8 cellular contexts compared by ENCODE assay signal in genomic region chr17:16653367-16654041, GRCh38. TPM values are rescaled to one million over a fixed set of nuclear protein-coding genes. Genes with fewer than 3 reads are reported as not detected.
DNase-seq lines count a peak whose midpoint lies in the region; ATAC-seq and TF ChIP-seq lines count a peak whose summit lies in the region.

TSS of gene ZNF624 (minus strand) at chr17:16653850.

- H2AFZ ChIP-seq in GM23338, result peak within 1 kb of the TSS; percentile 86

- peak; percentile 95 for ATAC-seq in GM23338
- peak; percentile 97 to 98 for ATAC-seq in natural killer cell treated with Interleukin-12 subunit alpha and Interleukin-12 subunit beta and Interleukin-15 and Interleukin-18, amount 100 ng/mL, for 72 hours

- peaks cover 16% of the 10 kb centered on the region; the same call in 2 of the 3 replicates for H3K4me1 Mint-ChIP-seq in GM23338
- peaks cover 11 to 12% of the 10 kb centered on the region in 2 donors for H3K4me1 Mint-ChIP-seq in natural killer cell treated with Interleukin-12 subunit alpha and Interleukin-12 subunit beta and Interleukin-15 and Interleukin-18, amount 100 ng/mL, for 72 hours (ENCODE audit: low read depth in 2 of 2)

- TF ChIP-seq CTCF in GM23338 (conservative IDR thresholded peaks at IDR 0.05; ENCODE audit: low read depth in 2 of 2) (no peak), RWPE1 (conservative IDR thresholded peaks at IDR 0.05; ENCODE audit: low read depth) (no peak), fibroblast of the aortic adventitia (IDR thresholded peaks at IDR 0.05; ENCODE audit: insufficient read depth, low read length) (no peak)

- no peaks in the 10 kb centered on the region for H3K36me3 ChIP-seq in GM23338 (ENCODE audit: insufficient read depth)

- H3K36me3 Mint-ChIP-seq in GM23338 (ENCODE audit: low read depth), result peaks cover 4% of the 10 kb centered on the region; the same call in 2 of the 3 replicates
- H3K36me3 Mint-ChIP-seq in natural killer cell treated with Interleukin-12 subunit alpha and Interleukin-12 subunit beta and Interleukin-15 and Interleukin-18, amount 100 ng/mL, for 72 hours, result peaks cover 6% of the 10 kb centered on the region

- peak within 1 kb of the TSS; percentile 80 for H3K4me3 Mint-ChIP-seq in GM23338
- H3K4me3 Mint-ChIP-seq in natural killer cell treated with Interleukin-12 subunit alpha and Interleukin-12 subunit beta and Interleukin-15 and Interleukin-18, amount 100 ng/mL, for 72 hours, result peak within 1 kb of the TSS; percentile 86

- POLR2A ChIA-PET in RWPE1 (lab: Yijun Ruan, JAX; ENCODE audit: low non-redundant PET), result no interaction called here

- peaks cover 3% of the 10 kb centered on the region; the same call in 2 of the 3 replicates for H3K9me3 Mint-ChIP-seq in GM23338
- H3K9me3 Mint-ChIP-seq in natural killer cell treated with Interleukin-12 subunit alpha and Interleukin-12 subunit beta and Interleukin-15 and Interleukin-18, amount 100 ng/mL, for 72 hours, result no peaks in the 10 kb centered on the region

- H3F3A ChIP-seq in GM23338 (replicated peaks; ENCODE audit: low read depth), result peaks cover 3% of the 10 kb centered on the region; the same call in 1 of the 2 replicates

- no peaks in the 10 kb centered on the region for H4K20me1 ChIP-seq in GM23338 (replicated peaks; ENCODE audit: insufficient read depth)

- H3K27me3 ChIP-seq in GM23338 (ENCODE audit: insufficient read depth), result no peaks in the 10 kb centered on the region

- CTCF ChIA-PET in RWPE1 (lab: Yijun Ruan, JAX), result interaction anchor here (0.6 to 1.2 kb wide), 2 partner anchors 64 to 433 kb away, joined by 3 to 5 read pairs; no protein-coding TSS in a partner anchor

- peak within 1 kb of the TSS; percentile 84 for H3K27ac ChIP-seq in GM23338 (ENCODE audit: low read depth)
- H3K27ac ChIP-seq in RWPE1, result peak within 1 kb of the TSS; percentile 92

- H3K4me2 ChIP-seq in GM23338, result peak within 1 kb of the TSS; percentile 92

- H3K4me1 ChIP-seq in GM23338 (ENCODE audit: insufficient read depth), result peaks cover 15% of the 10 kb centered on the region

- H3K27ac Mint-ChIP-seq in GM23338, result peak within 1 kb of the TSS; percentile 86; the same call in 1 of the 2 replicates
- peak within 1 kb of the TSS; percentile 39 to 57 for H3K27ac Mint-ChIP-seq in natural killer cell treated with Interleukin-12 subunit alpha and Interleukin-12 subunit beta and Interleukin-15 and Interleukin-18, amount 100 ng/mL, for 72 hours

- peaks cover 7% of the 10 kb centered on the region for H3K27me3 Mint-ChIP-seq in GM23338 (ENCODE audit: insufficient read depth, low read depth, poor library complexity)
- peaks cover 9 to 11% of the 10 kb centered on the region in 2 donors for H3K27me3 Mint-ChIP-seq in natural killer cell treated with Interleukin-12 subunit alpha and Interleukin-12 subunit beta and Interleukin-15 and Interleukin-18, amount 100 ng/mL, for 72 hours

- no peaks in the 10 kb centered on the region for H3K9me2 ChIP-seq in GM23338 (ENCODE audit: insufficient read depth)

- H3K4me3 ChIP-seq in GM23338 (peak within 1 kb of the TSS; percentile 74), fibroblast of the aortic adventitia (ENCODE audit: low read depth, low read length) (peak within 1 kb of the TSS; percentile 78)

- DNase-seq in EH (ENCODE audit: low read depth) (peak; percentile 91), GM23338 (ENCODE audit: low spot score) (peak; percentile 97), LHCN-M2 (ENCODE audit: low read depth) (peak; percentile 89), RWPE1 (ENCODE audit: low spot score) (peak; percentile 94), fibroblast of the aortic adventitia (ENCODE audit: low read depth) (peak; percentile 90)
- DNase-seq in activated effector memory CD4-positive, alpha-beta T cell treated with anti-CD3 and anti-CD28 coated beads, Interleukin-2, amount 50 U/mL, for 16 hours, result peak; percentile 95
- DNase-seq in natural killer cell treated with Interleukin-12 subunit alpha and Interleukin-12 subunit beta and Interleukin-15 and Interleukin-18, amount 100 ng/mL, for 72 hours (ENCODE audit: low spot score), result peak; percentile 90
- peak; percentile 83 for DNase-seq in stimulated activated naive CD4-positive, alpha-beta T cell treated with Interleukin-2 at 50 U/mL for 16 hours (lab: John Stamatoyannopoulos, UW)

- H3K79me2 ChIP-seq in GM23338 (replicated peaks; ENCODE audit: insufficient read depth), result no peaks in the 10 kb centered on the region

TF ChIP-seq in GM23338, 12 proteins besides CTCF, POLR2A, EP300 and RAD21:
- TF ChIP-seq, protein P1, sequence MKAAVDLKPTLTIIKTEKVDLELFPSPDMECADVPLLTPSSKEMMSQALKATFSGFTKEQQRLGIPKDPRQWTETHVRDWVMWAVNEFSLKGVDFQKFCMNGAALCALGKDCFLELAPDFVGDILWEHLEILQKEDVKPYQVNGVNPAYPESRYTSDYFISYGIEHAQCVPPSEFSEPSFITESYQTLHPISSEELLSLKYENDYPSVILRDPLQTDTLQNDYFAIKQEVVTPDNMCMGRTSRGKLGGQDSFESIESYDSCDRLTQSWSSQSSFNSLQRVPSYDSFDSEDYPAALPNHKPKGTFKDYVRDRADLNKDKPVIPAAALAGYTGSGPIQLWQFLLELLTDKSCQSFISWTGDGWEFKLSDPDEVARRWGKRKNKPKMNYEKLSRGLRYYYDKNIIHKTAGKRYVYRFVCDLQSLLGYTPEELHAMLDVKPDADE (IDR thresholded peaks at IDR 0.05), result peak; percentile 81
- TF ChIP-seq JUNB (IDR thresholded peaks at IDR 0.05; ENCODE audit: unreplicated experiment) (no peak), CREB1 (CRISPR knock-in tag; IDR thresholded peaks at IDR 0.05; ENCODE audit: low read depth) (peak; percentile 37; the same call in 1 of the 2 replicates), POLR2AphosphoS5 (IDR thresholded peaks at IDR 0.05; ENCODE audit: low read depth) (peak; percentile 93)

RNA-seq across cellular contexts. Expression of gene ZNF624, which starts in this region (rescaled TPM):
- 1.7 and 3.9 TPM in 2 replicates for total RNA-seq in GM23338 (2014; rRNA removed; shearing (Covaris generic))
- 0.94 and 2.7 TPM in 2 replicates for polyA plus RNA-seq in GM23338 (2016; fragmentation: Nextera tagmentation; extraction: Ambion mirVana)
- 5.3 and 5.7 TPM in 2 replicates for total RNA-seq in LHCN-M2 (2014; rRNA removed)
- 0.78 TPM for polyA plus RNA-seq in LHCN-M2 (2012)
- 6.2 and 9.2 TPM in 2 replicates for total RNA-seq in fibroblast of the aortic adventitia (ENCODE audit: low replicate concordance)
- total RNA-seq in natural killer cell treated with Interleukin-12 subunit alpha and Interleukin-12 subunit beta and Interleukin-15 and Interleukin-18, amount 100 ng/mL, for 72 hours, result 1 to 10 TPM; 4.2 TPM

Comparison
In these comparisons a context has a peak if more than half of its experiments do, and no peak if none do; other contexts are left out.
1. Peak in every context shown above with its lines: DNase-seq, ATAC-seq, H3K4me3 ChIP-seq and H3K27ac ChIP-seq.